19 cellular contexts compared by ENCODE assay signal in the genomic region with DNA sequence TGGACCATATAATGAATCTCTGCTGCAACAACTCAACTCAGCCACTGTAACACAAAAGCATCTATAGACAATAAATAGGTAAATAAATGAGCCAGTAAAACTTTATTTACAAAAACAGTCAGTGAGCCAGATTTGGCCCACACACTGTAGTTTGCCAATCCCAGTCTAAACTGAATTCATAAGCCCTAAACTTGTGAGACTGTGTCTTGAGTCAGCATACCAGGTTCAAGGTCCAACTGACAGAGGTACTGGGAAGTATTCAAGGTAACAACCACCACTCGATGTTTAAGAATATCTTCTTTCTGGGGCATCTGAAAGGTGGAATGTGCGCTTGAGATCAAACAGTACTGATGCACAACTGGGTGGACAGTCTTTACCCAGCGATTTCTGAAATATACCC.
DNase-seq lines count a peak whose midpoint lies in the region; ATAC-seq, FAIRE-seq and TF ChIP-seq lines count a peak whose summit lies in the region.
"Had no signal": no experiment of that assay in that cellular context is flagged by ENCODE, and none has a peak within 500 bp of the region (broad histone marks: within the 10 kb centered on the region; RNA-seq: fewer than 3 reads in every experiment).

No MANE protein-coding gene starts in this region.

- FAIRE-seq in pancreas (lab: Jason Lieb, UNC) = no peak
- FAIRE-seq: K562, RCC 7860 had no signal

- H3K27ac ChIP-seq in ACC112 (ENCODE audit: low read depth, low read length) = peak overlapping the region; percentile 77
- H3K27ac ChIP-seq in PC-3 (ENCODE audit: low read length) = peak overlapping the region; percentile 76
- no peak overlapping the region for H3K27ac ChIP-seq in pancreas
- H3K27ac ChIP-seq: SK-N-MC had no signal

- H3K4me1 ChIP-seq in ACC112 (ENCODE audit: control insufficient read depth, insufficient read depth, low read length, unreplicated experiment) (peaks cover 18% of the 10 kb centered on the region), PC-3 (ENCODE audit: insufficient read depth, low read length) (peaks cover 27% of the 10 kb centered on the region), pancreas (no peaks in the 10 kb centered on the region)

- H3K4me3 ChIP-seq in ACC112 (ENCODE audit: low read depth, low read length) (0 out of 2 replicates have a peak overlapping the region, but pooled peaks have one; percentile 28), PC-3 (ENCODE audit: low read length) (0 out of 2 replicates have a peak overlapping the region, but pooled peaks have one; percentile 2), pancreas (no peak overlapping the region)
- H3K4me3 ChIP-seq: K562, SK-N-MC had no signal

- intact Hi-C loops in PC-3 (cut with micrococcal nuclease) (no loop called here), pancreas (cut with DNase I) (no loop called here)

- H3K4me2 ChIP-seq in PC-3 (ENCODE audit: low read length) = peak overlapping the region; percentile 58

- 67 to 72% methylated on average over 3 of the region's 3 CpGs for whole genome bisulfite sequencing in pancreas, 2 donors

- peak; percentile 27 for ATAC-seq in PC-3
- ATAC-seq in pancreas = peak in 3 of 4 donors; percentile 41 to 75 (median 54)
- ATAC-seq: K562 had no signal

- DNase-seq in PC-3 (peak; percentile 53), iris pigment epithelial cell (ENCODE audit: low read depth) (peak; percentile 21), pancreas (no peak), NCI-H1105 (lab: John Stamatoyannopoulos, UW) (no peak), COLO829 (ENCODE audit: low spot score) (no peak)
- DNase-seq in activated T-cell treated with anti-CD3 and anti-CD28 coated beads, Interleukin-2, amount 50 U/mL, for 48 hours = no peak
- DNase-seq: COR-L47; DMS 273 treated with DMSO at 0.1 percent for 48 hours; DND-41; H7; NCI-H1105 treated with DMSO at 0.1 percent for 48 hours; NCI-H1694; NCI-H2081 treated with DMSO at 0.1 percent for 48 hours; NK-92 treated with Interleukin-12 subunit alpha and Interleukin-12 subunit beta, amount 100 ng/mL, for 24 hours; Right ventricle myocardium superior had no signal

- no peak overlapping the region for H2AFZ ChIP-seq in ACC112 (ENCODE audit: low read length, unreplicated experiment)
- no peak overlapping the region for H2AFZ ChIP-seq in PC-3 (ENCODE audit: low read length)

- peaks cover 18% of the 10 kb centered on the region for H3K36me3 ChIP-seq in ACC112 (ENCODE audit: insufficient read depth, low read length)
- H3K36me3 ChIP-seq in PC-3 (ENCODE audit: low read depth, low read length) = peaks cover 22% of the 10 kb centered on the region
- H3K36me3 ChIP-seq in pancreas = peaks cover 0 to 25% (median 0%) of the 10 kb centered on the region in 3 donors

- H3K9me2 ChIP-seq in PC-3 (replicated peaks; ENCODE audit: low read length) = no peaks in the 10 kb centered on the region

- peaks cover 9% of the 10 kb centered on the region for H3F3A ChIP-seq in PC-3 (ENCODE audit: low read length, unreplicated experiment)

- no TSS peak for BruUV-seq in PC-3 (replicated peaks; lab: Mats Ljungman, UMichigan)

- no peaks in the 10 kb centered on the region for H4K20me1 ChIP-seq in PC-3 (ENCODE audit: low read length)

- TF ChIP-seq CTCF in PC-3 (conservative IDR thresholded peaks at IDR 0.05; ENCODE audit: low read depth, low read length) (no peak), pancreas (IDR thresholded peaks at IDR 0.05) (no peak)

- CTCF ChIA-PET in PC-3 (lab: Charles Lee) = no interaction called here

- POLR2A ChIA-PET in PC-3 (lab: Charles Lee; ENCODE audit: unreplicated experiment) = no interaction called here

- H3K79me2 ChIP-seq in ACC112 (ENCODE audit: control insufficient read depth, insufficient read depth, low read length, unreplicated experiment) (no peaks in the 10 kb centered on the region), PC-3 (ENCODE audit: low read length) (no peaks in the 10 kb centered on the region)

- H3K9ac ChIP-seq in PC-3 (ENCODE audit: low read length) = peak overlapping the region; percentile 9; the same call in 1 of the 2 replicates

- H3K27me3 ChIP-seq in ACC112 (ENCODE audit: insufficient read depth, low read length) (no peaks in the 10 kb centered on the region), PC-3 (ENCODE audit: low read length) (no peaks in the 10 kb centered on the region), pancreas (no peaks in the 10 kb centered on the region)

- H3K9me3 ChIP-seq in PC-3 (ENCODE audit: low read length) = no peaks in the 10 kb centered on the region
- H3K9me3 ChIP-seq in pancreas = no peaks in the 10 kb centered on the region

Comparison
In these comparisons a context has a peak if more than half of its experiments do, and no peak if none do; other contexts are left out.
1. H3K27ac ChIP-seq: peak in ACC112 (single experiment) and PC-3 (single experiment); none in pancreas (0 of 4).
2. H3K4me3 ChIP-seq: peak in ACC112 (single experiment) and PC-3 (single experiment); none in pancreas (0 of 4).
3. DNase-seq: peak in PC-3 (single experiment) and iris pigment epithelial cell (single experiment); none in pancreas (0 of 6), NCI-H1105 (single experiment), activated T-cell treated with anti-CD3 and anti-CD28 coated beads, Interleukin-2, amount 50 U/mL, for 48 hours (0 of 2) and COLO829 (single experiment).